22 cellular contexts compared by ENCODE assay signal in genomic region chrX:17802756-17803155, GRCh38. TPM values are rescaled to one million over a fixed set of nuclear protein-coding genes. Genes with fewer than 3 reads are reported as not detected.
DNase-seq lines count a peak whose midpoint lies in the region; TF ChIP-seq lines count a peak whose summit lies in the region.
"Had no signal": no experiment of that assay in that cellular context is flagged by ENCODE, and none has a peak within 500 bp of the region (broad histone marks: within the 10 kb centered on the region; RNA-seq: fewer than 3 reads in every experiment).

No MANE protein-coding gene starts in this region.

- H3K4me1 ChIP-seq in BE2C = peaks cover 6% of the 10 kb centered on the region
- H3K4me1 ChIP-seq: SJCRH30 had no signal

- no peak overlapping the region for H3K4me3 ChIP-seq in BE2C (ENCODE audit: low read depth, low read length)
- H3K4me3 ChIP-seq: SJCRH30 had no signal

- no peaks in the 10 kb centered on the region for H3K9me3 ChIP-seq in BE2C
- H3K9me3 ChIP-seq: SJCRH30 had no signal

- DNase-seq in BE2C (peak; percentile 60), Daoy (ENCODE audit: low read depth) (peak; percentile 3), NCI-H748 (lab: John Stamatoyannopoulos, UW; ENCODE audit: unreplicated experiment) (peak; percentile 79), left kidney (ENCODE audit: low read depth, low spot score) (peak; percentile 55), head of caudate nucleus (no peak), HuH-7 (ENCODE audit: low spot score) (no peak)
- no peak for DNase-seq in activated naive CD4-positive, alpha-beta T cell treated with Interleukin-2 at 50 U/mL for 16 hours
- DNase-seq: C1 segment of cervical spinal cord; Calu3; CD8-positive, alpha-beta T cell; DMS79; H7; Karpas-422; NCI-H1048; NCI-H1436 treated with DMSO at 0.1 percent for 48 hours; NCI-H2029 treated with DMSO at 0.1 percent for 48 hours; NCI-H82; OCI-M1; SJCRH30; T-helper 1 cell had no signal

- intact Hi-C loops in head of caudate nucleus (cut with DNase I) = no loop called here

- H3K27me3 ChIP-seq in BE2C = no peaks in the 10 kb centered on the region
- H3K27me3 ChIP-seq: SJCRH30 had no signal

- no peak for TF ChIP-seq CTCF in BE2C (IDR thresholded peaks at IDR 0.05; ENCODE audit: low read depth, low read length)

- no peaks in the 10 kb centered on the region for H3K36me3 ChIP-seq in BE2C
- H3K36me3 ChIP-seq: SJCRH30 had no signal

RNA-seq across cellular contexts. Expression of gene RAI2, which starts 58.3 kb away (rescaled TPM):
- polyA plus RNA-seq in BE2C (2012; ENCODE audit: insufficient read depth, insufficient read length, low read depth) = 0.36 TPM
- 0.86 TPM in 1 of 2 replicates, not detected in the other for total RNA-seq in Daoy (2014; rRNA removed; shearing (Covaris generic))
- total RNA-seq: MCF 10A, NCI-H460, SJCRH30 had no signal

Comparison
In these comparisons a context has a peak if more than half of its experiments do, and no peak if none do; other contexts are left out.
1. DNase-seq: peak in BE2C (single experiment), Daoy (single experiment), NCI-H748 (single experiment) and left kidney (single experiment); none in activated naive CD4-positive, alpha-beta T cell treated with Interleukin-2 at 50 U/mL for 16 hours (single experiment), head of caudate nucleus (0 of 42) and HuH-7 (single experiment).